ENCODE assay signal across 23 cellular contexts in genomic region chr5:38714703-38715355, GRCh38.
"Had no signal": no experiment of that assay in that cellular context is flagged by ENCODE, and none has a peak within 500 bp of the region (broad histone marks: within the 10 kb centered on the region; RNA-seq: fewer than 3 reads in every experiment).

No MANE protein-coding gene starts in this region.

- H3K4me3 Mint-ChIP-seq: activated CD8-positive, alpha-beta T cell treated with anti-CD3 and anti-CD28 coated beads for 36 hours; activated naive CD4-positive, alpha-beta T cell treated with anti-CD3 and anti-CD28 coated beads, Interleukin-2, amount 10 ng/mL, durations not matched to agents 7 days and 5 days; activated naive CD8-positive, alpha-beta T cell treated with anti-CD3 and anti-CD28 coated beads for 36 hours; activated T-cell treated with anti-CD3 and anti-CD28 coated beads, Interleukin-2, amount 50 U/mL, for 72 hours had no signal

- H3K36me3 ChIP-seq: Peyer's patch, WERI-Rb-1 had no signal

- H3K27me3 Mint-ChIP-seq: activated naive CD4-positive, alpha-beta T cell treated with anti-CD3 and anti-CD28 coated beads, Interleukin-2, amount 10 ng/mL, durations not matched to agents 7 days and 5 days had no signal

- H3K27ac ChIP-seq: Peyer's patch, WERI-Rb-1 had no signal

- H3K27me3 ChIP-seq: Peyer's patch had no signal

- ATAC-seq: activated CD4-positive, CD25-positive, alpha-beta regulatory T cell treated with anti-CD3 and anti-CD28 coated beads, Interleukin-2, amount 50 U/mL, for 24 hours; activated CD8-positive, alpha-beta T cell treated with anti-CD3 and anti-CD28 coated beads for 36 hours; activated T-cell treated with anti-CD3 and anti-CD28 coated beads, Interleukin-2, amount 50 U/mL, for 72 hours; K562 had no signal

- H3K4me3 ChIP-seq: K562, Peyer's patch had no signal

- DNase-seq: activated CD4-positive, alpha-beta T cell treated with anti-CD3 and anti-CD28 coated beads for 4 hours; activated CD8-positive, alpha-beta memory T cell treated with anti-CD3 and anti-CD28 coated beads, Interleukin-2, amount 50 U/mL, for 4 hours; activated CD8-positive, alpha-beta T cell treated with anti-CD3 and anti-CD28 coated beads for 36 hours; activated gamma-delta T cell treated with Interleukin-2 at 50 U/mL for 16 hours; activated naive CD4-positive, alpha-beta T cell treated with anti-CD3 and anti-CD28 coated beads, Interleukin-2, amount 10 ng/mL, durations not matched to agents 7 days and 5 days; activated naive CD8-positive, alpha-beta T cell treated with anti-CD3 and anti-CD28 coated beads for 36 hours; activated T-cell treated with anti-CD3 and anti-CD28 coated beads, Interleukin-2, amount 50 U/mL, for 72 hours; Karpas-422; MM.1S; NCI-H1105; NCI-H1436; NCI-H1694 treated with DMSO at 0.1 percent for 48 hours; NCI-H2029 treated with DMSO at 0.1 percent for 48 hours; NCI-H345; NCI-H510A; NCI-H526 treated with DMSO at 0.1 percent for 48 hours; Peyer's patch; SIG-M5; T-helper 1 cell; WERI-Rb-1 had no signal

- H3K27ac Mint-ChIP-seq: activated CD8-positive, alpha-beta T cell treated with anti-CD3 and anti-CD28 coated beads for 36 hours; activated naive CD4-positive, alpha-beta T cell treated with anti-CD3 and anti-CD28 coated beads, Interleukin-2, amount 10 ng/mL, durations not matched to agents 7 days and 5 days; activated naive CD8-positive, alpha-beta T cell treated with anti-CD3 and anti-CD28 coated beads for 36 hours; activated T-cell treated with anti-CD3 and anti-CD28 coated beads, Interleukin-2, amount 50 U/mL, for 72 hours; activated T-helper 2 cell treated with anti-CD3 and anti-CD28 coated beads, Interferon-gamma antibody, Interleukin-2, Interleukin-4, amounts not matched to agents 10 μg/mL and 5 μg/mL and 100 μg/mL, durations not matched to agents 14 hours and 24 hours and 36 hours had no signal

- H3K4me1 Mint-ChIP-seq: activated naive CD4-positive, alpha-beta T cell treated with anti-CD3 and anti-CD28 coated beads, Interleukin-2, amount 10 ng/mL, durations not matched to agents 7 days and 5 days; activated naive CD8-positive, alpha-beta T cell treated with anti-CD3 and anti-CD28 coated beads for 36 hours had no signal

- H3K9me3 ChIP-seq: Peyer's patch had no signal

- H3K36me3 Mint-ChIP-seq: activated naive CD4-positive, alpha-beta T cell treated with anti-CD3 and anti-CD28 coated beads, Interleukin-2, amount 10 ng/mL, durations not matched to agents 7 days and 5 days; activated naive CD8-positive, alpha-beta T cell treated with anti-CD3 and anti-CD28 coated beads for 36 hours had no signal

- H3K9me3 Mint-ChIP-seq: activated CD8-positive, alpha-beta T cell treated with anti-CD3 and anti-CD28 coated beads for 36 hours; activated naive CD4-positive, alpha-beta T cell treated with anti-CD3 and anti-CD28 coated beads, Interleukin-2, amount 10 ng/mL, durations not matched to agents 7 days and 5 days; activated naive CD8-positive, alpha-beta T cell treated with anti-CD3 and anti-CD28 coated beads for 36 hours; activated T-cell treated with anti-CD3 and anti-CD28 coated beads, Interleukin-2, amount 50 U/mL, for 72 hours; activated T-helper 2 cell treated with anti-CD3 and anti-CD28 coated beads, Interferon-gamma antibody, Interleukin-2, Interleukin-4, amounts not matched to agents 10 μg/mL and 5 μg/mL and 100 μg/mL, durations not matched to agents 14 hours and 24 hours and 36 hours had no signal
